ENCODE assay signal across 16 cellular contexts in genomic region chr6:33279257-33279695, GRCh38. TPM values are rescaled to one million over a fixed set of nuclear protein-coding genes. Genes with fewer than 3 reads are reported as not detected.
DNase-seq lines count a peak whose midpoint lies in the region; ATAC-seq, FAIRE-seq and TF ChIP-seq lines count a peak whose summit lies in the region.
"Had no signal": no experiment of that assay in that cellular context is flagged by ENCODE, and none has a peak within 500 bp of the region (broad histone marks: within the 10 kb centered on the region; RNA-seq: fewer than 3 reads in every experiment).

No MANE protein-coding gene starts in this region.

- H3K27me3 ChIP-seq in neutrophil: no peaks in the 10 kb centered on the region
- no peaks in the 10 kb centered on the region for H3K27me3 ChIP-seq in thyroid gland
- H3K27me3 ChIP-seq: SJCRH30 had no signal

- H3K27ac Mint-ChIP-seq in activated CD4-positive, alpha-beta memory T cell treated with anti-CD3 and anti-CD28 coated beads, Interleukin-2, amount 10 ng/mL, durations not matched to agents 7 days and 5 days: peak overlapping the region; percentile 49
- no peak overlapping the region for H3K27ac Mint-ChIP-seq in activated CD4-positive, alpha-beta memory T cell treated with anti-CD3 and anti-CD28 coated beads for 36 hours

- H3K4me3 ChIP-seq in neutrophil (ENCODE audit: low read depth in 1 of 2, low read length in 1 of 2): peak overlapping the region in 1 of 2 experiments; percentile 77
- H3K4me3 ChIP-seq in thyroid gland (replicated peaks in 1 of 3): no peak overlapping the region
- H3K4me3 ChIP-seq: SJCRH30 had no signal

- H3K4me3 Mint-ChIP-seq in activated CD4-positive, alpha-beta memory T cell treated with anti-CD3 and anti-CD28 coated beads, Interleukin-2, amount 10 ng/mL, durations not matched to agents 7 days and 5 days: no peak overlapping the region
- no peak overlapping the region for H3K4me3 Mint-ChIP-seq in activated CD4-positive, alpha-beta memory T cell treated with anti-CD3 and anti-CD28 coated beads for 36 hours

- CTCF ChIA-PET in activated CD4-positive, alpha-beta memory T cell treated with anti-CD3 and anti-CD28 coated beads, Interleukin-2, amount 10 ng/mL, durations not matched to agents 7 days and 5 days (lab: Charles Lee): interaction anchor here (0.6 kb wide), 1 partner anchor 53 kb away, joined by 3 read pairs; no protein-coding TSS in a partner anchor
- CTCF ChIA-PET in activated CD4-positive, alpha-beta memory T cell treated with anti-CD3 and anti-CD28 coated beads for 36 hours (lab: Charles Lee): interaction anchor here (3.0 to 3.4 kb wide), 2 partner anchors 18 to 31 kb away, joined by 9 to 31 read pairs; partner anchors contain the start of gene RGL2

- H3K4me1 Mint-ChIP-seq in activated CD4-positive, alpha-beta memory T cell treated with anti-CD3 and anti-CD28 coated beads, Interleukin-2, amount 10 ng/mL, durations not matched to agents 7 days and 5 days: peaks cover 52% of the 10 kb centered on the region
- peaks cover 35% of the 10 kb centered on the region for H3K4me1 Mint-ChIP-seq in activated CD4-positive, alpha-beta memory T cell treated with anti-CD3 and anti-CD28 coated beads for 36 hours (ENCODE audit: low read depth)

- intact Hi-C loops in activated CD4-positive, alpha-beta memory T cell treated with anti-CD3 and anti-CD28 coated beads for 36 hours (cut with micrococcal nuclease): loop anchor here (10.0 kb wide), 1 partner anchor 296 kb away; no protein-coding TSS in a partner anchor
- intact Hi-C loops in thyroid gland (cut with DNase I): no loop called here

- H3K4me1 ChIP-seq in neutrophil (ENCODE audit: control insufficient read depth in 1 of 2, insufficient read depth in 1 of 2, low read depth in 1 of 2, low read length in 1 of 2): peaks cover 43 to 45% of the 10 kb centered on the region in 2 experiments
- peaks cover 17 to 25% of the 10 kb centered on the region in 2 donors for H3K4me1 ChIP-seq in thyroid gland

- POLR2A ChIA-PET in activated CD4-positive, alpha-beta memory T cell treated with anti-CD3 and anti-CD28 coated beads, Interleukin-2, amount 10 ng/mL, durations not matched to agents 7 days and 5 days (lab: Charles Lee): interaction anchor here (1.6 to 7.2 kb wide), 6 partner anchors 7 to 65 kb away, joined by 4 to 234 read pairs (median 16); partner anchors contain the start of genes PFDN6, RGL2, RPS18 and VPS52
- POLR2A ChIA-PET in activated CD4-positive, alpha-beta memory T cell treated with anti-CD3 and anti-CD28 coated beads for 36 hours (lab: Charles Lee): interaction anchor here (4.9 kb wide), 1 partner anchor 10 kb away, joined by 40 read pairs; the partner anchor contains the start of genes PFDN6 and WDR46

- H3K9me3 Mint-ChIP-seq in activated CD4-positive, alpha-beta memory T cell treated with anti-CD3 and anti-CD28 coated beads, Interleukin-2, amount 10 ng/mL, durations not matched to agents 7 days and 5 days: no peaks in the 10 kb centered on the region
- no peaks in the 10 kb centered on the region for H3K9me3 Mint-ChIP-seq in activated CD4-positive, alpha-beta memory T cell treated with anti-CD3 and anti-CD28 coated beads for 36 hours

- TF ChIP-seq CTCF in neutrophil (IDR thresholded peaks at IDR 0.05) (no peak), thyroid gland (IDR thresholded peaks at IDR 0.05) (no peak)

- H3K9me3 ChIP-seq in neutrophil (no peaks in the 10 kb centered on the region), thyroid gland (no peaks in the 10 kb centered on the region)
- H3K9me3 ChIP-seq: SJCRH30 had no signal

- peak; percentile 31; the same call in 1 of the 2 replicates for TF ChIP-seq POLR2A in GM12892 (IDR thresholded peaks at IDR 0.05; ENCODE audit: low read depth, low read length)
- TF ChIP-seq POLR2A in thyroid gland (IDR thresholded peaks at IDR 0.05): no peak

- 86 to 90% methylated on average over 12 to 13 of the region's 13 CpGs for WGBS in thyroid gland, 2 donors

- no peak for DNase-seq in activated CD4-positive, alpha-beta memory T cell treated with anti-CD3 and anti-CD28 coated beads, Interleukin-2, amount 10 ng/mL, durations not matched to agents 7 days and 5 days
- no peak for DNase-seq in activated CD4-positive, alpha-beta memory T cell treated with anti-CD3 and anti-CD28 coated beads for 36 hours
- DNase-seq in GM12892 (ENCODE audit: insufficient read length) (no peak), cerebellum (ENCODE audit: low spot score) (peak; percentile 86), thyroid gland (no peak)
- DNase-seq: activated gamma-delta T cell, KG1, midbrain, NCI-H2227 treated with DMSO at 0.1 percent for 48 hours had no signal

- H3K36me3 Mint-ChIP-seq in activated CD4-positive, alpha-beta memory T cell treated with anti-CD3 and anti-CD28 coated beads, Interleukin-2, amount 10 ng/mL, durations not matched to agents 7 days and 5 days (ENCODE audit: low read depth): peaks cover 75% of the 10 kb centered on the region
- peaks cover 29% of the 10 kb centered on the region for H3K36me3 Mint-ChIP-seq in activated CD4-positive, alpha-beta memory T cell treated with anti-CD3 and anti-CD28 coated beads for 36 hours

- no peak for FAIRE-seq in GM12892 (lab: Jason Lieb, UNC)
- FAIRE-seq: D721Med, small intestine, TTC549 had no signal

- ATAC-seq in GM21619 (IDR thresholded peaks at IDR 0.05; ENCODE audit: unreplicated experiment) (no peak), HG02852 (IDR thresholded peaks at IDR 0.05; ENCODE audit: unreplicated experiment) (no peak)

- H3K27ac ChIP-seq in neutrophil: peak overlapping the region; percentile 90
- no peak overlapping the region for H3K27ac ChIP-seq in thyroid gland
- H3K27ac ChIP-seq: SJCRH30 had no signal

- H3K27me3 Mint-ChIP-seq in activated CD4-positive, alpha-beta memory T cell treated with anti-CD3 and anti-CD28 coated beads, Interleukin-2, amount 10 ng/mL, durations not matched to agents 7 days and 5 days: no peaks in the 10 kb centered on the region
- no peaks in the 10 kb centered on the region for H3K27me3 Mint-ChIP-seq in activated CD4-positive, alpha-beta memory T cell treated with anti-CD3 and anti-CD28 coated beads for 36 hours

- H3K36me3 ChIP-seq in neutrophil (peaks cover 37% of the 10 kb centered on the region), thyroid gland (peaks cover 14 to 28% of the 10 kb centered on the region in 2 donors)

RNA-seq across cellular contexts. Expression of gene B3GALT4, which starts 2.4 kb away (rescaled TPM):
- total RNA-seq in activated CD4-positive, alpha-beta memory T cell treated with anti-CD3 and anti-CD28 coated beads, Interleukin-2, amount 10 ng/mL, durations not matched to agents 7 days and 5 days: 10 to 100 TPM; 25.2 to 26.5 TPM
- total RNA-seq in activated CD4-positive, alpha-beta memory T cell treated with anti-CD3 and anti-CD28 coated beads for 36 hours: 1 to 10 TPM; 5.9 to 6.7 TPM
- 3.8 TPM for polyA plus RNA-seq in GM12892 (2012; ENCODE audit: missing spikeins)
- total RNA-seq in cerebellum (10.8 TPM), thyroid gland (10 to 100 TPM; 10.5 to 19.8 (median 16.4) TPM)

RNA-seq across cellular contexts. Expression of gene RPS18, which starts 7.4 kb away (rescaled TPM):
- 1,000 to 10,000 TPM; 2,403 to 2,442 TPM for total RNA-seq in activated CD4-positive, alpha-beta memory T cell treated with anti-CD3 and anti-CD28 coated beads, Interleukin-2, amount 10 ng/mL, durations not matched to agents 7 days and 5 days
- 1,000 to 10,000 TPM; 4,372 to 4,391 TPM for total RNA-seq in activated CD4-positive, alpha-beta memory T cell treated with anti-CD3 and anti-CD28 coated beads for 36 hours
- 14,102 TPM for polyA plus RNA-seq in GM12892 (2012; ENCODE audit: missing spikeins)
- total RNA-seq in cerebellum (1,193 TPM), thyroid gland (1,000 to 10,000 TPM; 1,790 to 3,429 (median 2,432) TPM)

RNA-seq across cellular contexts. Expression of gene VPS52, which starts 7.6 kb away (rescaled TPM):
- total RNA-seq in activated CD4-positive, alpha-beta memory T cell treated with anti-CD3 and anti-CD28 coated beads, Interleukin-2, amount 10 ng/mL, durations not matched to agents 7 days and 5 days: 10 to 100 TPM; 53.1 to 59.7 TPM
- total RNA-seq in activated CD4-positive, alpha-beta memory T cell treated with anti-CD3 and anti-CD28 coated beads for 36 hours: 10 to 100 TPM; 32.7 to 33.7 TPM
- polyA plus RNA-seq in GM12892 (2012; ENCODE audit: missing spikeins): 32.4 TPM
- total RNA-seq in cerebellum: 37.8 TPM
- 10 to 100 TPM; 45.5 to 64.8 (median 54.8) TPM for total RNA-seq in thyroid gland

RNA-seq across cellular contexts. Expression of gene WDR46, which starts 9.8 kb away (rescaled TPM):
- 10 to 100 TPM; 37.5 to 41.7 TPM for total RNA-seq in activated CD4-positive, alpha-beta memory T cell treated with anti-CD3 and anti-CD28 coated beads, Interleukin-2, amount 10 ng/mL, durations not matched to agents 7 days and 5 days
- total RNA-seq in activated CD4-positive, alpha-beta memory T cell treated with anti-CD3 and anti-CD28 coated beads for 36 hours: 10 to 100 TPM; 59.4 to 60.7 TPM
- 41.6 TPM for polyA plus RNA-seq in GM12892 (2012; ENCODE audit: missing spikeins)
- 18.1 TPM for total RNA-seq in cerebellum
- total RNA-seq in thyroid gland: 10 to 100 TPM; 25.8 to 63.9 (median 45.2) TPM

RNA-seq across cellular contexts. Expression of gene PFDN6, which starts 10.1 kb away (rescaled TPM):
- total RNA-seq in activated CD4-positive, alpha-beta memory T cell treated with anti-CD3 and anti-CD28 coated beads, Interleukin-2, amount 10 ng/mL, durations not matched to agents 7 days and 5 days: 10 to 100 TPM; 63.5 to 65.0 TPM
- total RNA-seq in activated CD4-positive, alpha-beta memory T cell treated with anti-CD3 and anti-CD28 coated beads for 36 hours: 10 to 100 TPM; 78.5 to 90.9 TPM
- 203 TPM for polyA plus RNA-seq in GM12892 (2012; ENCODE audit: missing spikeins)
- total RNA-seq in cerebellum: 17.1 TPM
- 10 to 100 TPM; 29.1 to 51.9 (median 35.6) TPM for total RNA-seq in thyroid gland
